ENCODE assay signal across 12 cellular contexts in the genomic region with DNA sequence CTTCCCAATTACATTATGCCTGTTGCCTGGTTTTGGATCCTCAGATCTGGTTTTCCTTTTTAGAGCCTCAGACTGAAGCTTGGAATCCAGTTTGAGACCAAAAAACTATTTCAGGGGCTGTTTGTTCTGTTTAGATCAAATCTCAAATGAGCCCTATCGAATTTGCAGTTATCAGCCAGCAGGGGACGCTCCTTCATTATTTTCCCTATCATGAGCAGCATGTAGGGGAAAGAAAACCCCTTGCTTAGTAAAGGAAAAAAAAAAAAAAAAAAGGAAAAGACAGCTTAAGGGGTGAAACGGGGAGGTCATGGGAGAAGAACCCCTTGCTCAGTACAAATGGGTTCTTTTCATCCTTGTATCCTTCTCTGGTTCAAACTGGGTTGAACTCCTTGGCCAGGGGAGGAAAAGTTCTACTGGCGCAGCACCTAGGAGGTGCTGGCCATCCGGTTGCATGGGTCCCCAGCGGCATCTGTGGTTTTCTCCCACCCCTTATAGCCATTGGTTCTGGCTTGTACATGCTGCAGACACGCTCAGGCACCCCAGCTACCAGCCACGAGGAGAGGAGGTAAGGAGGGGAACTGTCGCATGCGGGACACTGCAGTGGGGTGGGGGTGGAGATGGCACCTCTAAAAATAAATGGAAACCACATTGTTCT.
DNase-seq lines count a peak whose midpoint lies in the region; FAIRE-seq and TF ChIP-seq lines count a peak whose summit lies in the region.
"Had no signal": no experiment of that assay in that cellular context is flagged by ENCODE, and none has a peak within 500 bp of the region (broad histone marks: within the 10 kb centered on the region; RNA-seq: fewer than 3 reads in every experiment).

No MANE protein-coding gene starts in this region.

- no TSS peak for BruUV-seq in mammary epithelial cell (replicated peaks; lab: Mats Ljungman, UMichigan)

- H3K4me3 Mint-ChIP-seq in progenitor cell of endocrine pancreas (ENCODE audit: low read depth), result no peak overlapping the region
- H3K4me3 Mint-ChIP-seq: stimulated activated naive B cell treated with anti-CD40 and anti-IgM and Interleukin-4, amounts not matched to agents 10 μg/mL and 1 μg/mL and 100 μg/mL, for 72 hours had no signal

- no peak overlapping the region for H3K27ac Mint-ChIP-seq in progenitor cell of endocrine pancreas
- H3K27ac Mint-ChIP-seq: stimulated activated naive B cell treated with anti-CD40 and anti-IgM and Interleukin-4, amounts not matched to agents 10 μg/mL and 1 μg/mL and 100 μg/mL, for 72 hours had no signal

- peak; percentile 52 for TF ChIP-seq CTCF in Loucy (conservative IDR thresholded peaks at IDR 0.05; ENCODE audit: low read length)
- peak; percentile 62 to 65 for TF ChIP-seq CTCF in mammary epithelial cell (conservative IDR thresholded peaks at IDR 0.05 in 1 of 2, IDR thresholded peaks at IDR 0.05 in 1 of 2; ENCODE audit: extremely low read depth in 1 of 2, insufficient read depth in 1 of 2, low read depth in 1 of 2, low read length in 2 of 2)
- peak; percentile 47 for TF ChIP-seq CTCF in progenitor cell of endocrine pancreas (IDR thresholded peaks at IDR 0.05; ENCODE audit: unreplicated experiment)

- no peak overlapping the region for H3K4me3 ChIP-seq in Loucy (ENCODE audit: low read length, poor library complexity, severe bottlenecking)
- no peak overlapping the region for H3K4me3 ChIP-seq in mammary epithelial cell (replicated peaks in 1 of 3; ENCODE audit: insufficient read depth in 1 of 3, low read depth in 2 of 3, low read length in 3 of 3)
- H3K4me3 ChIP-seq: gastroesophageal sphincter, prostate gland, SJSA1 had no signal

- no peaks in the 10 kb centered on the region for H3F3A ChIP-seq in Loucy (ENCODE audit: low read depth)

- H3K4me1 Mint-ChIP-seq in progenitor cell of endocrine pancreas (ENCODE audit: low read depth), result no peaks in the 10 kb centered on the region
- H3K4me1 Mint-ChIP-seq: stimulated activated naive B cell treated with anti-CD40 and anti-IgM and Interleukin-4, amounts not matched to agents 10 μg/mL and 1 μg/mL and 100 μg/mL, for 72 hours had no signal

- H3K9ac ChIP-seq in Loucy (ENCODE audit: low read depth, low read length, poor library complexity, severe bottlenecking) (no peak overlapping the region), mammary epithelial cell (ENCODE audit: insufficient read depth, low read length) (no peak overlapping the region)

- H3K4me2 ChIP-seq in Loucy (ENCODE audit: low read depth, low read length, poor library complexity, severe bottlenecking) (no peak overlapping the region), mammary epithelial cell (ENCODE audit: insufficient read depth, low read depth, low read length) (no peak overlapping the region)

- WGBS in mammary epithelial cell (ENCODE audit: low coverage, missing lambda C conversion rate), result 69% methylated on average over 9 of the region's 10 CpGs

- dilution Hi-C loops in mammary epithelial cell (cut with HindIII; ENCODE audit: low sequenced_read_pairs), result no loop called here

- no peaks in the 10 kb centered on the region for H4K20me1 ChIP-seq in Loucy (ENCODE audit: insufficient read depth, low read length, poor library complexity, severe bottlenecking)
- H4K20me1 ChIP-seq in mammary epithelial cell (ENCODE audit: insufficient read depth, low read length), result no peaks in the 10 kb centered on the region

- CTCF ChIA-PET in mammary epithelial cell (lab: Charles Lee; ENCODE audit: low non-redundant PET), result interaction anchor here (0.7 kb wide), 1 partner anchor 81 kb away, joined by 3 read pairs; no protein-coding TSS in a partner anchor

- no peaks in the 10 kb centered on the region for H3K27me3 Mint-ChIP-seq in progenitor cell of endocrine pancreas
- H3K27me3 Mint-ChIP-seq: stimulated activated naive B cell treated with anti-CD40 and anti-IgM and Interleukin-4, amounts not matched to agents 10 μg/mL and 1 μg/mL and 100 μg/mL, for 72 hours had no signal

- H3K36me3 ChIP-seq in Loucy (ENCODE audit: insufficient read depth, low read length) (no peaks in the 10 kb centered on the region), mammary epithelial cell (ENCODE audit: insufficient read depth, low read length) (no peaks in the 10 kb centered on the region)
- H3K36me3 ChIP-seq: gastroesophageal sphincter, prostate gland, SJSA1 had no signal

- no peak overlapping the region for H2AFZ ChIP-seq in Loucy (ENCODE audit: low read length)
- H2AFZ ChIP-seq in mammary epithelial cell (ENCODE audit: low read depth, low read length), result no peak overlapping the region

- TF ChIP-seq POLR2A in H54 (IDR thresholded peaks at IDR 0.05; ENCODE audit: low read depth, low read length), result no peak

- H3K9me2 ChIP-seq in Loucy (replicated peaks; ENCODE audit: low read depth, low read length), result no peaks in the 10 kb centered on the region

- no peaks in the 10 kb centered on the region for H3K27me3 ChIP-seq in Loucy (ENCODE audit: insufficient read depth, low read length, poor library complexity, severe bottlenecking)
- no peaks in the 10 kb centered on the region for H3K27me3 ChIP-seq in mammary epithelial cell (ENCODE audit: insufficient read depth, low read length)
- H3K27me3 ChIP-seq: gastroesophageal sphincter, SJSA1 had no signal

- H3K79me2 ChIP-seq in Loucy (ENCODE audit: insufficient read depth, low read length) (no peaks in the 10 kb centered on the region), mammary epithelial cell (ENCODE audit: insufficient read depth, low read length) (no peaks in the 10 kb centered on the region)

- in situ Hi-C loops in mammary epithelial cell (cut with MboI; ENCODE audit: low sequenced_read_pairs in 2 of 2), result no loop called here

- H3K4me1 ChIP-seq in Loucy (ENCODE audit: insufficient read depth, low read length, poor library complexity, severe bottlenecking), result no peaks in the 10 kb centered on the region
- H3K4me1 ChIP-seq in mammary epithelial cell (ENCODE audit: insufficient read depth, low read length), result no peaks in the 10 kb centered on the region
- H3K4me1 ChIP-seq: gastroesophageal sphincter, prostate gland, SJSA1 had no signal

- H3K9me3 Mint-ChIP-seq in progenitor cell of endocrine pancreas (ENCODE audit: low read depth), result no peaks in the 10 kb centered on the region
- H3K9me3 Mint-ChIP-seq: stimulated activated naive B cell treated with anti-CD40 and anti-IgM and Interleukin-4, amounts not matched to agents 10 μg/mL and 1 μg/mL and 100 μg/mL, for 72 hours had no signal

- no peak for FAIRE-seq in H54 (lab: Jason Lieb, UNC)

- H3K9me3 ChIP-seq in Loucy (ENCODE audit: insufficient read depth, low read depth, low read length) (no peaks in the 10 kb centered on the region), mammary epithelial cell (replicated peaks; ENCODE audit: insufficient read depth, low read length) (no peaks in the 10 kb centered on the region)
- H3K9me3 ChIP-seq: prostate gland, SJSA1 had no signal

- H3K36me3 Mint-ChIP-seq in progenitor cell of endocrine pancreas (ENCODE audit: insufficient read depth), result no peaks in the 10 kb centered on the region
- H3K36me3 Mint-ChIP-seq: stimulated activated naive B cell treated with anti-CD40 and anti-IgM and Interleukin-4, amounts not matched to agents 10 μg/mL and 1 μg/mL and 100 μg/mL, for 72 hours had no signal

- DNase-seq in NCI-H146 (lab: John Stamatoyannopoulos, UW), result peak; percentile 15
- DNase-seq in NCI-H146 treated with DMSO at 0.1 percent for 48 hours (lab: John Stamatoyannopoulos, UW; ENCODE audit: unreplicated experiment), result no peak
- no peak for DNase-seq in mammary epithelial cell
- DNase-seq in progenitor cell of endocrine pancreas (ENCODE audit: low spot score, unreplicated experiment), result no peak
- DNase-seq in H54 (ENCODE audit: insufficient read length, low spot score), result no peak
- no peak for DNase-seq in islet precursor cell
- DNase-seq in NCI-H1436 (lab: John Stamatoyannopoulos, UW), result no peak
- DNase-seq: stimulated activated naive B cell treated with anti-CD40 and anti-IgM and Interleukin-4, amounts not matched to agents 10 μg/mL and 1 μg/mL and 100 μg/mL, for 72 hours had no signal

- intact Hi-C loops in mammary epithelial cell (cut with micrococcal nuclease), result loop anchor here (5.0 to 10.0 kb wide), 2 partner anchors 473 to 1376 kb away; partner anchors contain the start of gene ALCAM

- H3K27ac ChIP-seq in mammary epithelial cell (ENCODE audit: insufficient read depth, low read depth, low read length), result no peak overlapping the region
- H3K27ac ChIP-seq: gastroesophageal sphincter, prostate gland, SJSA1 had no signal
